ENCODE assay signal across 24 cellular contexts in genomic region chr19:27748551-27749152, GRCh38.
"Had no signal": no experiment of that assay in that cellular context is flagged by ENCODE, and none has a peak within 500 bp of the region (broad histone marks: within the 10 kb centered on the region; RNA-seq: fewer than 3 reads in every experiment).

No MANE protein-coding gene starts in this region.

- H3K27ac ChIP-seq: ascending aorta, dorsolateral prefrontal cortex, epithelial cell of prostate, gastroesophageal sphincter, heart left ventricle, prostate gland, right atrium auricular region, skin epidermis, suprapubic skin, transverse colon, WERI-Rb-1 had no signal

- H3K4me1 Mint-ChIP-seq: neural crest cell had no signal

- H3K36me3 ChIP-seq: heart left ventricle, prostate gland, right atrium auricular region, suprapubic skin, transverse colon had no signal

- H3K4me3 ChIP-seq: ascending aorta, dorsolateral prefrontal cortex, gastroesophageal sphincter, heart left ventricle, mucosa of descending colon, prostate gland, right atrium auricular region, skin epidermis, suprapubic skin, transverse colon had no signal

- H3K4me3 Mint-ChIP-seq: activated T-cell treated with anti-CD3 and anti-CD28 coated beads, Interleukin-2, amount 50 U/mL, for 72 hours; memory B cell; naive B cell; neural crest cell; stimulated activated naive CD8-positive, alpha-beta T cell treated with anti-CD3 and anti-CD28 coated beads, Interleukin-15, Interleukin-2, amounts not matched to agents 100 ng/mL and 50 ng/mL, for 24 hours had no signal

- H3K4me1 ChIP-seq: ascending aorta, prostate gland, suprapubic skin had no signal

- H3K27ac Mint-ChIP-seq: activated T-cell treated with anti-CD3 and anti-CD28 coated beads, Interleukin-2, amount 50 U/mL, for 72 hours; memory B cell; stimulated activated naive CD8-positive, alpha-beta T cell treated with anti-CD3 and anti-CD28 coated beads, Interleukin-15, Interleukin-2, amounts not matched to agents 100 ng/mL and 50 ng/mL, for 24 hours had no signal

- H3K27me3 Mint-ChIP-seq: memory B cell; naive B cell; stimulated activated naive CD8-positive, alpha-beta T cell treated with anti-CD3 and anti-CD28 coated beads, Interleukin-15, Interleukin-2, amounts not matched to agents 100 ng/mL and 50 ng/mL, for 24 hours had no signal

- H3K27me3 ChIP-seq: ascending aorta, dorsolateral prefrontal cortex, gastroesophageal sphincter, heart left ventricle, right atrium auricular region, suprapubic skin, transverse colon had no signal

- DNase-seq: activated CD4-positive, alpha-beta T cell treated with anti-CD3 and anti-CD28 coated beads for 1 hour; activated CD4-positive, alpha-beta T cell treated with anti-CD3 and anti-CD28 coated beads, Interleukin-2, amount 50 U/mL, for 4 hours; activated effector memory CD4-positive, alpha-beta T cell treated with anti-CD3 and anti-CD28 coated beads, Interleukin-2, amount 50 U/mL, for 16 hours; activated naive CD4-positive, alpha-beta T cell treated with anti-CD3 and anti-CD28 coated beads, Interleukin-2, amount 50 U/mL, for 16 hours; activated T-cell treated with anti-CD3 and anti-CD28 coated beads, Interleukin-2, amount 50 U/mL, for 72 hours; dorsolateral prefrontal cortex; heart left ventricle; kidney glomerular epithelial cell; mucosa of descending colon; naive B cell; stimulated activated CD4-positive, alpha-beta T cell treated with anti-CD3 and anti-CD28 coated beads, Interleukin-2, amount 100 ng/mL, for 48 hours; T1000; transverse colon; WERI-Rb-1 had no signal

- H3K9me3 Mint-ChIP-seq: memory B cell had no signal

- H3K9me3 ChIP-seq: gastroesophageal sphincter, heart left ventricle, prostate gland, right atrium auricular region, suprapubic skin, transverse colon had no signal

- ATAC-seq: activated T-cell treated with anti-CD3 and anti-CD28 coated beads, Interleukin-2, amount 50 U/mL, for 72 hours; gastroesophageal sphincter; heart left ventricle; mucosa of descending colon had no signal
